ENCODE assay signal across 21 cellular contexts in genomic region chr10:48700071-48700470, GRCh38. TPM values are rescaled to one million over a fixed set of nuclear protein-coding genes. Genes with fewer than 3 reads are reported as not detected.
"Had no signal": no experiment of that assay in that cellular context is flagged by ENCODE, and none has a peak within 500 bp of the region (broad histone marks: within the 10 kb centered on the region; RNA-seq: fewer than 3 reads in every experiment).

No MANE protein-coding gene starts in this region.

- H3K36me3 Mint-ChIP-seq: activated naive CD8-positive, alpha-beta T cell treated with anti-CD3 and anti-CD28 coated beads for 36 hours had no signal

- H3K4me3 Mint-ChIP-seq: activated naive CD8-positive, alpha-beta T cell treated with anti-CD3 and anti-CD28 coated beads for 36 hours; activated T-helper 17 cell treated with anti-CD3 and anti-CD28 coated beads, Interleukin-2, amount 50 U/mL, for 72 hours; nephron progenitor cell; T-helper 1 cell treated with Interleukin-12 subunit alpha and Interleukin-12 subunit beta and Interleukin-4 antibody, amounts not matched to agents 30 μg/mL and 1 μg/mL, for 36 hours had no signal

- DNase-seq: activated CD4-positive, alpha-beta T cell treated with anti-CD3 and anti-CD28 coated beads, Interleukin-2, amount 50 U/mL, for 48 hours; activated naive CD4-positive, alpha-beta T cell; activated naive CD8-positive, alpha-beta T cell treated with anti-CD3 and anti-CD28 coated beads for 36 hours; activated T-cell treated with anti-CD3 and anti-CD28 coated beads for 4 hours; amniotic stem cell; erythroblast; foreskin melanocyte; hypothalamus; lower lobe of right lung; midbrain; nephron progenitor cell; nucleus accumbens; posterior cingulate gyrus; spleen; stimulated activated CD4-positive, alpha-beta T cell treated with anti-CD3 and anti-CD28 coated beads, Interleukin-4, amount 100 ng/mL, for 4 hours; stimulated activated naive CD4-positive, alpha-beta T cell; thyroid gland had no signal

- ATAC-seq: activated T-helper 17 cell treated with anti-CD3 and anti-CD28 coated beads, Interleukin-2, amount 50 U/mL, for 72 hours; lower lobe of right lung had no signal

- H3K4me1 Mint-ChIP-seq: activated naive CD8-positive, alpha-beta T cell treated with anti-CD3 and anti-CD28 coated beads for 36 hours; activated T-helper 17 cell treated with anti-CD3 and anti-CD28 coated beads, Interleukin-2, amount 50 U/mL, for 72 hours; nephron progenitor cell had no signal

- H3K27ac Mint-ChIP-seq: activated naive CD8-positive, alpha-beta T cell treated with anti-CD3 and anti-CD28 coated beads for 36 hours; activated T-helper 17 cell treated with anti-CD3 and anti-CD28 coated beads, Interleukin-2, amount 50 U/mL, for 72 hours; nephron progenitor cell; T-helper 1 cell treated with Interleukin-12 subunit alpha and Interleukin-12 subunit beta and Interleukin-4 antibody, amounts not matched to agents 30 μg/mL and 1 μg/mL, for 36 hours had no signal

- H3K9me3 Mint-ChIP-seq: activated naive CD8-positive, alpha-beta T cell treated with anti-CD3 and anti-CD28 coated beads for 36 hours; activated T-helper 17 cell treated with anti-CD3 and anti-CD28 coated beads, Interleukin-2, amount 50 U/mL, for 72 hours; nephron progenitor cell; T-helper 1 cell treated with Interleukin-12 subunit alpha and Interleukin-12 subunit beta and Interleukin-4 antibody, amounts not matched to agents 30 μg/mL and 1 μg/mL, for 36 hours had no signal

RNA-seq across cellular contexts. Expression of gene WDFY4, which starts 15.4 kb away (rescaled TPM):
- total RNA-seq: cardiac muscle cell, renal cortical epithelial cell had no signal
- polyA plus RNA-seq: cardiac muscle cell had no signal
